8 cellular contexts compared by ENCODE assay signal in genomic region chr3:127455541-127456450, GRCh38.
DNase-seq lines count a peak whose midpoint lies in the region; ATAC-seq and TF ChIP-seq lines count a peak whose summit lies in the region.

No MANE protein-coding gene starts in this region.

- peak; percentile 76 for TF ChIP-seq CTCF in GM12873 (IDR thresholded peaks at IDR 0.05; ENCODE audit: insufficient read depth, low read depth, low read length, missing control alignments)

- H3K27ac Mint-ChIP-seq in activated CD4-positive, alpha-beta memory T cell treated with anti-CD3 and anti-CD28 coated beads, Interleukin-2, amount 10 ng/mL, durations not matched to agents 7 days and 5 days = no peak overlapping the region

- ATAC-seq in HG03103 (IDR thresholded peaks at IDR 0.05; ENCODE audit: low read depth, unreplicated experiment) = peak; percentile 91

- no peaks in the 10 kb centered on the region for H3K9me3 Mint-ChIP-seq in activated CD4-positive, alpha-beta memory T cell treated with anti-CD3 and anti-CD28 coated beads, Interleukin-2, amount 10 ng/mL, durations not matched to agents 7 days and 5 days

- CTCF ChIA-PET in activated CD4-positive, alpha-beta memory T cell treated with anti-CD3 and anti-CD28 coated beads, Interleukin-2, amount 10 ng/mL, durations not matched to agents 7 days and 5 days (lab: Charles Lee) = interaction anchor here (0.7 to 1.1 kb wide), 5 partner anchors 81 to 933 kb away, joined by 3 to 6 read pairs (median 3); no protein-coding TSS in a partner anchor

- H3K4me1 Mint-ChIP-seq in activated CD4-positive, alpha-beta memory T cell treated with anti-CD3 and anti-CD28 coated beads, Interleukin-2, amount 10 ng/mL, durations not matched to agents 7 days and 5 days = no peaks in the 10 kb centered on the region

- no peak overlapping the region for H3K4me3 Mint-ChIP-seq in activated CD4-positive, alpha-beta memory T cell treated with anti-CD3 and anti-CD28 coated beads, Interleukin-2, amount 10 ng/mL, durations not matched to agents 7 days and 5 days

- DNase-seq in 8988T = peak; percentile 98
- DNase-seq in NCI-H226 = peak; percentile 59
- peak; percentile 47 for DNase-seq in activated CD4-positive, alpha-beta memory T cell treated with anti-CD3 and anti-CD28 coated beads, Interleukin-2, amount 10 ng/mL, durations not matched to agents 7 days and 5 days
- DNase-seq in epithelial cell of prostate (ENCODE audit: low read depth, low spot score) = no peak
- DNase-seq in mesenteric fat pad (ENCODE audit: low spot score) = peak; percentile 91
- peak; percentile 39 to 47 for DNase-seq in stimulated activated CD8-positive, alpha-beta memory T cell treated with anti-CD3 and anti-CD28 coated beads, Interleukin-7, amount 100 ng/mL, for 48 hours (ENCODE audit: extremely low read depth in 1 of 2, low read depth in 1 of 2)

- peaks cover 58% of the 10 kb centered on the region for H3K27me3 Mint-ChIP-seq in activated CD4-positive, alpha-beta memory T cell treated with anti-CD3 and anti-CD28 coated beads, Interleukin-2, amount 10 ng/mL, durations not matched to agents 7 days and 5 days

- no peaks in the 10 kb centered on the region for H3K36me3 Mint-ChIP-seq in activated CD4-positive, alpha-beta memory T cell treated with anti-CD3 and anti-CD28 coated beads, Interleukin-2, amount 10 ng/mL, durations not matched to agents 7 days and 5 days (ENCODE audit: low read depth)

- H3K27ac ChIP-seq in epithelial cell of prostate = peak overlapping the region; percentile 89

- POLR2A ChIA-PET in activated CD4-positive, alpha-beta memory T cell treated with anti-CD3 and anti-CD28 coated beads, Interleukin-2, amount 10 ng/mL, durations not matched to agents 7 days and 5 days (lab: Charles Lee) = no interaction called here
